Comparison of ENCODE assay signal across 18 cellular contexts in the genomic region with DNA sequence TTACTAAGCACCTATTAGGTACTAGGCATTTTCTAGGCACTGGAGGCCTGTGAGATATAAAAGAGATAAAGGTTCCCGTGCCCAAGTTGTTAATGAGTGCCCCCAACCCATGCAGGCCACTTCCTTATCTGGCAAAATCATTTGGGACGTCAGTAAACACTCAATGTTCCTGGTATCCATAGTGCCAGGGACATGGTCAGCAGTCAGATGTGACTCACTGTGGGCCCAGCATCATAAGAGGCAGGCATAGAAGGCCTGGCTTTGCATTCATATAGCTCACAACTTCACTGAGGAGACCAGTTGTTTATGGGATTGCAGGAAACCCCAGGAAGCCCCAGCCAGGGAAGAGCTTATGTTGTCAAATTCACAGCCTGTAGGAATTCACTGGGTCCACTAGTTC.
"Had no signal": no experiment of that assay in that cellular context is flagged by ENCODE, and none has a peak within 500 bp of the region (broad histone marks: within the 10 kb centered on the region; RNA-seq: fewer than 3 reads in every experiment).

No MANE protein-coding gene starts in this region.

- DNase-seq: activated CD4-positive, alpha-beta T cell treated with anti-CD3 and anti-CD28 coated beads for 36 hours; activated CD4-positive, alpha-beta T cell treated with anti-CD3 and anti-CD28 coated beads, Interleukin-2, amount 50 U/mL, for 48 hours; activated naive CD4-positive, alpha-beta T cell treated with Interleukin-2 at 50 U/mL for 16 hours; anterior cingulate cortex; effector CD4-positive, alpha-beta T cell; mucosa of descending colon; naive thymus-derived CD4-positive, alpha-beta T cell; psoas muscle; right cardiac atrium; stimulated activated naive CD8-positive, alpha-beta T cell treated with anti-CD3 and anti-CD28 coated beads, Interleukin-15, amount 100 ng/mL, for 72 hours; T-helper 2 cell; transverse colon; WERI-Rb-1 had no signal

- H2AFZ ChIP-seq: neural progenitor cell had no signal

- H3K9ac ChIP-seq: neural progenitor cell had no signal

- ATAC-seq: activated CD4-positive, alpha-beta T cell treated with anti-CD3 and anti-CD28 coated beads for 36 hours; esophagus mucosa; mucosa of descending colon; naive thymus-derived CD4-positive, alpha-beta T cell; psoas muscle; right cardiac atrium; stimulated activated naive CD8-positive, alpha-beta T cell treated with anti-CD3 and anti-CD28 coated beads, Interleukin-15, amount 100 ng/mL, for 72 hours had no signal

- H3K9me3 ChIP-seq: psoas muscle, suprapubic skin, transverse colon had no signal

- H3K27ac ChIP-seq: neural progenitor cell, psoas muscle, skin epidermis, suprapubic skin, transverse colon, vagina, WERI-Rb-1 had no signal

- H3K4me2 ChIP-seq: neural progenitor cell had no signal

- H3K36me3 ChIP-seq: neural progenitor cell, suprapubic skin, transverse colon, vagina, WERI-Rb-1 had no signal

- H3K4me3 ChIP-seq: mucosa of descending colon, neural progenitor cell, psoas muscle, skin epidermis, suprapubic skin, transverse colon, vagina had no signal

- H3K27me3 ChIP-seq: suprapubic skin, vagina had no signal
